In genomic region chr1:202317941-202318925, GRCh38 we compare ENCODE assay signal across 24 cellular contexts. TPM values are rescaled to one million over a fixed set of nuclear protein-coding genes. Genes with fewer than 3 reads are reported as not detected.
DNase-seq lines count a peak whose midpoint lies in the region; ATAC-seq and TF ChIP-seq lines count a peak whose summit lies in the region.
"Had no signal": no experiment of that assay in that cellular context is flagged by ENCODE, and none has a peak within 500 bp of the region (broad histone marks: within the 10 kb centered on the region; RNA-seq: fewer than 3 reads in every experiment).

No MANE protein-coding gene starts in this region.

- no peak overlapping the region for H3K4me3 ChIP-seq in osteoblast (ENCODE audit: insufficient read depth, low read length)
- H3K4me3 ChIP-seq: A549; BLaER1 treated with 17β-estradiol and CSF1 and Interleukin-3, amounts not matched to agents 10 nM and 100 nM had no signal

- no peaks in the 10 kb centered on the region for H3K27me3 Mint-ChIP-seq in stimulated activated naive CD8-positive, alpha-beta T cell treated with anti-CD3 and anti-CD28 coated beads, Interleukin-15, amount 100 ng/mL, for 72 hours

- peaks cover 33% of the 10 kb centered on the region for H3K27me3 ChIP-seq in osteoblast (ENCODE audit: insufficient read depth, low read length)
- H3K27me3 ChIP-seq: BLaER1 treated with 17β-estradiol and CSF1 and Interleukin-3, amounts not matched to agents 10 nM and 100 nM had no signal

- H3K9me3 ChIP-seq in osteoblast (ENCODE audit: low read depth, low read length): no peaks in the 10 kb centered on the region
- H3K9me3 ChIP-seq: A549; BLaER1 treated with 17β-estradiol and CSF1 and Interleukin-3, amounts not matched to agents 10 nM and 100 nM had no signal

- H3K36me3 ChIP-seq in osteoblast (ENCODE audit: insufficient read depth, low read length): no peaks in the 10 kb centered on the region

- H3K4me3 Mint-ChIP-seq in stimulated activated naive CD8-positive, alpha-beta T cell treated with anti-CD3 and anti-CD28 coated beads, Interleukin-15, amount 100 ng/mL, for 72 hours: no peak overlapping the region
- H3K4me3 Mint-ChIP-seq: CD4-positive, alpha-beta memory T cell; IgD-negative memory B cell had no signal

- H2AFZ ChIP-seq in osteoblast (ENCODE audit: low read length): no peak overlapping the region

- H3K27ac Mint-ChIP-seq in stimulated activated naive CD8-positive, alpha-beta T cell treated with anti-CD3 and anti-CD28 coated beads, Interleukin-15, amount 100 ng/mL, for 72 hours: no peak overlapping the region
- H3K27ac Mint-ChIP-seq: CD4-positive, alpha-beta memory T cell; IgD-negative memory B cell had no signal

- H4K20me1 ChIP-seq in osteoblast (ENCODE audit: insufficient read depth, low read length): no peaks in the 10 kb centered on the region
- H4K20me1 ChIP-seq: BLaER1 treated with 17β-estradiol and CSF1 and Interleukin-3, amounts not matched to agents 10 nM and 100 nM had no signal

- peak; percentile 35 for ATAC-seq in stimulated activated naive CD8-positive, alpha-beta T cell treated with anti-CD3 and anti-CD28 coated beads, Interleukin-15, amount 100 ng/mL, for 72 hours
- ATAC-seq in stimulated activated naive CD8-positive, alpha-beta T cell treated with anti-CD3 and anti-CD28 coated beads, Interleukin-15, Interleukin-2, amounts not matched to agents 100 U/mL and 50 U/mL, for 24 hours: no peak
- ATAC-seq in esophagus mucosa: peak; percentile 24
- ATAC-seq: A549 had no signal

- peaks cover 10% of the 10 kb centered on the region for H3K4me1 Mint-ChIP-seq in stimulated activated naive CD8-positive, alpha-beta T cell treated with anti-CD3 and anti-CD28 coated beads, Interleukin-15, amount 100 ng/mL, for 72 hours
- H3K4me1 Mint-ChIP-seq: IgD-negative memory B cell had no signal

- no peaks in the 10 kb centered on the region for H3K79me2 ChIP-seq in osteoblast (ENCODE audit: insufficient read depth, low read length)

- no peaks in the 10 kb centered on the region for H3K4me1 ChIP-seq in osteoblast (ENCODE audit: insufficient read depth, low read length)
- H3K4me1 ChIP-seq: A549 had no signal

- no peaks in the 10 kb centered on the region for H3K9me3 Mint-ChIP-seq in stimulated activated naive CD8-positive, alpha-beta T cell treated with anti-CD3 and anti-CD28 coated beads, Interleukin-15, amount 100 ng/mL, for 72 hours
- H3K9me3 Mint-ChIP-seq: CD4-positive, alpha-beta memory T cell; IgD-negative memory B cell had no signal

- H3K27ac ChIP-seq in osteoblast (ENCODE audit: low read depth, low read length): no peak overlapping the region
- H3K27ac ChIP-seq: A549; BLaER1 treated with 17β-estradiol and CSF1 and Interleukin-3, amounts not matched to agents 10 nM and 100 nM had no signal

- no peak for TF ChIP-seq CTCF in osteoblast (IDR thresholded peaks at IDR 0.05; ENCODE audit: extremely low read depth, low read depth, low read length)

- H3K4me2 ChIP-seq in osteoblast (ENCODE audit: insufficient read depth, low read length): no peak overlapping the region
- H3K4me2 ChIP-seq: A549; BLaER1 treated with 17β-estradiol and CSF1 and Interleukin-3, amounts not matched to agents 10 nM and 100 nM had no signal

- no peak for DNase-seq in stimulated activated naive CD8-positive, alpha-beta T cell treated with anti-CD3 and anti-CD28 coated beads, Interleukin-15, amount 100 ng/mL, for 72 hours
- DNase-seq in stimulated activated naive CD8-positive, alpha-beta T cell treated with anti-CD3 and anti-CD28 coated beads, Interleukin-15, Interleukin-2, amounts not matched to agents 100 U/mL and 50 U/mL, for 24 hours: no peak
- DNase-seq in osteoblast (ENCODE audit: insufficient read length, low spot score, missing footprints) (peak; percentile 25), COR-L47 (lab: John Stamatoyannopoulos, UW) (no peak), COLO668 (lab: John Stamatoyannopoulos, UW; ENCODE audit: unreplicated experiment) (no peak), NCI-H1436 treated with DMSO at 0.1 percent for 48 hours (lab: John Stamatoyannopoulos, UW) (no peak)
- DNase-seq: AML-193; Calu3; CD4-positive, alpha-beta memory T cell; DND-41; NCI-H1092; NCI-H1417 treated with DMSO at 0.1 percent for 48 hours; NCI-H187; NCI-H2081 treated with DMSO at 0.1 percent for 48 hours; NCI-H2171; NCI-H226; NCI-H510A; NCI-H69; RPMI8226; SHP77 treated with DMSO at 0.1 percent for 48 hours had no signal

RNA-seq across cellular contexts. Expression of gene UBE2T, which starts 23.5 kb away (rescaled TPM):
- total RNA-seq in esophagus mucosa (9.2 TPM), osteoblast (5.3 and 5.4 TPM in 2 replicates)

RNA-seq across cellular contexts. Expression of gene PPP1R12B, which starts 30.3 kb away (rescaled TPM):
- total RNA-seq in esophagus mucosa: 12.8 TPM
- 20.0 and 20.6 TPM in 2 replicates for total RNA-seq in osteoblast
